In the genomic region with DNA sequence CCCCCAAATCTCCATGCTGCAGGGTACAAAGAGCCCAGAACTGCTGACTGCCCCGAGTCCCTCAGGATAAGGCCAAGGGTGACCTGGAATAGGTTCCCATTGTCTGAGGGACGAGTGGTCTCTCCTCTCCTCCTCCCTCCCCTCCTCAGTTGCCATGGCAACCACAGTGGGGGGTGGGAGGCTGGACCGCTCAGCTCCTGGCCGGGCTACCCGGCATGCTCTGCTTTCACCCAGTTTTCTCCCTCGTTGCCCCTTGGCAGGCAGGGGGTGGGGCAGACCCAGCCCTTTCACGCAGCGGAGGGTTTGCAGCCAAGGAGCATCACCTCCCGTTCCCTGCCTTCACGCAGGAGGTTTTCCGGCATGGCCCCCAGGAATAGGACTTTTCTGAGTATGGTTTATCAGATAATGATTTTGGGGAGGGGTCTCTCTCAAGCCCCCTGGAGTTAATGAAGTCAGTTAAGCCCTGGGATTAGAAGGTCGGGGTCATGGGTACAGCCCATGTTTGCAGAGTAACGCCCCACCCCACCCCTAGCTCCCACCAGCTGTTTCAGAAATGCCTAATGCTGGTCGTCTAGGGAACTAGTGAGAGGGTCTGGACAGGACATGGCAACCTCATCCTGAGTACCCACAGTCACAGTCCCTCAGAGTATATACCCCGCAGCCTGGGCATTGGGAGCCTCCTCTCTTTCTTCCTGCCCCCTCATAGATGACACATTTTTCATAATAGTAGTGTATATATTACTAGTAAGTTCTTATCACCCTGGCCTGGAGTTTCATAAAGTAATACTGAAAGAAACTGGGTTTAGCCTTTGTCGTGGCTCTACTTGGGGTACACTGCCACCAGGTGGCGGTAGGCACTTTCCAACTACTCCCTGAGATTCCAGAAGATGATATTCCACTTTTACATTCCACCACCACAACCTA, we compare ENCODE assay signal across 8 cellular contexts.
A peak's percentile ranks its signal among the peaks of the same experiment; 100 is the strongest.
DNase-seq lines count a peak whose midpoint lies in the region; ATAC-seq, FAIRE-seq and TF ChIP-seq lines count a peak whose summit lies in the region.

No MANE protein-coding gene starts in this region.

- TF ChIP-seq CTCF in coronary artery (IDR thresholded peaks at IDR 0.05) (peak; percentile 27), tibial artery (IDR thresholded peaks at IDR 0.05) (peak; percentile 37 to 41)

- DNase-seq in DMS 273 (lab: John Stamatoyannopoulos, UW; ENCODE audit: unreplicated experiment) (peak; percentile 76), H54 (ENCODE audit: insufficient read length, low spot score) (peak; percentile 41), NCI-H82 (lab: John Stamatoyannopoulos, UW) (peak; percentile 76), coronary artery (ENCODE audit: low spot score) (no peak), medulla oblongata (ENCODE audit: extremely low spot score) (peak; percentile 74), tibial artery (peak in 1 of 2 donors; percentile 62)

- no peaks in the 10 kb centered on the region for H3K4me1 ChIP-seq in tibial artery

- H3K4me3 ChIP-seq in coronary artery (no peak overlapping the region), tibial artery (no peak overlapping the region)

- intact Hi-C loops in tibial artery (cut with DNase I; ENCODE audit: low total_unique reads) = no loop called here

- H3K9me3 ChIP-seq in tibial artery = no peaks in the 10 kb centered on the region

- ATAC-seq in GM18909 (IDR thresholded peaks at IDR 0.05; ENCODE audit: poor library complexity, unreplicated experiment) (no peak), GM21717 (IDR thresholded peaks at IDR 0.05; ENCODE audit: unreplicated experiment) (no peak)

- H3K27ac ChIP-seq in coronary artery (no peak overlapping the region), tibial artery (no peak overlapping the region)

- TF ChIP-seq POLR2A in H54 (IDR thresholded peaks at IDR 0.05; ENCODE audit: low read depth, low read length) = no peak

- H3K27me3 ChIP-seq in tibial artery = peaks cover 0 to 74% of the 10 kb centered on the region in 2 donors

- no peaks in the 10 kb centered on the region for H3K36me3 ChIP-seq in tibial artery

- FAIRE-seq in H54 (lab: Jason Lieb, UNC) = no peak
